In the genomic region with DNA sequence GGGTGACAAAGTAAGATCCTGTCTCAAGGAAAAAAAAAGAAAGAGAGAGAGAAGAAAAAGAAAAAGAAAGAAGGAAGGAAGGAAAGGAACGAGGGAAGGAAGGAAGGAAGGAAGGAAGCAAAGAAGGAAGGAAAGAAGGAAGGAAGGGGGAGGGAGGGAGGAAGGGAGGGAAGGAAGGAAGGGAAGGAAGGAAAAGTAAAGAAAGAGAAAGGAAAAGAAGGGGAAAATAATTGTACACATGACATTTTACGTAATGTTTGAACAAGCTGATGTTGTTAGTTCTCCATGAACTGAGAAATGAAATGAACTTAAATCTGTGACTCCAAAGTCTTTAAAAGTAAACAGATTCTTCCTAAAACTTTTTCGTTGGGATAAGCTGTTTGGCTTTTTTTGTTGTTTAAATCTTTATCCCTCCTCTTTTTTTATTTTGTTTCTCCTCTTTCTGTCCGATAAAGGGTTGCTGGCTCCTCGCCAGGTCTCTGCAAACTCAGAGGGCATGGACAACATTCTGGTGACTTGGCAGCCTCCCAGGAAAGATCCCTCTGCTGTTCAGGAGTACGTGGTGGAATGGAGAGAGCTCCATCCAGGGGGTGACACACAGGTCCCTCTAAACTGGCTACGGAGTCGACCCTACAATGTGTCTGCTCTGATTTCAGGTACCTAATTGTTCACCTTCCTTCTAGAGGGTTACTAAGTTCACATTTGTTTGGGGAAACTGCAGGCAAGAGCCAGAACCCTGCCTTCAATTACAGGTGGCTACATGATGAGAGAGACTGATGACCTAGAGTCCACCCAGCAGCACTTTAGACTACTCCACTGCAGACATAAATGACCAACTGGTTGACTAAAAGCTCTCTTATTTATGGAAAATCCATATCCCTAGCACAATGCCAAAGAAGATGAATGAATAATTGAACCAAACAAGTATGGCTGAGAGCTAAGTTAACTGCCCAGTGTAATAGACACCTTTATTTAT, we compare ENCODE assay signal across 1 cellular context.
TF ChIP-seq lines count a peak whose summit lies in the region.

No MANE protein-coding gene starts in this region.

TF ChIP-seq in HEK293, 187 proteins besides CTCF, POLR2A, EP300 and RAD21 (continued from another document and continues in another):
- TF ChIP-seq ZNF239 (tag by site-specific recombination; IDR thresholded peaks at IDR 0.05) (no peak), MEIS1 (CRISPR knock-in tag; IDR thresholded peaks at IDR 0.05; ENCODE audit: borderline replicate concordance) (no peak), ZNF660 (tag by site-specific recombination; IDR thresholded peaks at IDR 0.05) (peak; percentile 51; the same call in 1 of the 2 replicates), ZBTB1 (tag by site-specific recombination; IDR thresholded peaks at IDR 0.05) (no peak), ZNF791 (tag by site-specific recombination; IDR thresholded peaks at IDR 0.05) (peak; percentile 24; the same call in 1 of the 2 replicates), ZNF404 (tag by site-specific recombination; IDR thresholded peaks at IDR 0.05) (no peak), GLIS2 (tag by site-specific recombination; IDR thresholded peaks at IDR 0.05) (peak; percentile 32; the same call in 1 of the 2 replicates), ZBTB20 (tag by site-specific recombination; IDR thresholded peaks at IDR 0.05) (0 out of 2 replicates have a peak, but pooled peaks have one; percentile 13), ZNF335 (tag by site-specific recombination; conservative IDR thresholded peaks at IDR 0.05) (no peak), ZBTB17 (tag by site-specific recombination; IDR thresholded peaks at IDR 0.05) (peak; percentile 24), ZFP69B (tag by site-specific recombination; IDR thresholded peaks at IDR 0.05) (peak; percentile 61; the same call in 1 of the 2 replicates), SCRT2 (tag by site-specific recombination; IDR thresholded peaks at IDR 0.05) (0 out of 2 replicates have a peak, but pooled peaks have one; percentile 36), ZNF747 (tag by site-specific recombination; IDR thresholded peaks at IDR 0.05) (no peak), ZNF398 (tag by site-specific recombination; IDR thresholded peaks at IDR 0.05) (no peak), ZNF155 (tag by site-specific recombination; IDR thresholded peaks at IDR 0.05) (no peak), SETDB1 (IDR thresholded peaks at IDR 0.05; ENCODE audit: insufficient read length, low read length) (no peak), ZNF184 (tag by site-specific recombination; IDR thresholded peaks at IDR 0.05) (no peak), KLF1 (tag by site-specific recombination; IDR thresholded peaks at IDR 0.05) (no peak), ZNF645 (tag by site-specific recombination; IDR thresholded peaks at IDR 0.05) (0 out of 2 replicates have a peak, but pooled peaks have one; percentile 46), ZNF311 (tag by site-specific recombination; IDR thresholded peaks at IDR 0.05; ENCODE audit: borderline replicate concordance) (no peak), EGR2 (tag by site-specific recombination; IDR thresholded peaks at IDR 0.05; ENCODE audit: low read depth) (no peak), YY2 (tag by site-specific recombination; IDR thresholded peaks at IDR 0.05) (no peak), ZBTB21 (tag by site-specific recombination; IDR thresholded peaks at IDR 0.05) (no peak), ZNF221 (tag by site-specific recombination; IDR thresholded peaks at IDR 0.05; ENCODE audit: borderline replicate concordance) (no peak), ZNF18 (tag by site-specific recombination; IDR thresholded peaks at IDR 0.05) (no peak), ZNF777 (tag by site-specific recombination; IDR thresholded peaks at IDR 0.05; ENCODE audit: borderline replicate concordance) (peak; percentile 22; the same call in 1 of the 2 replicates), GLIS1 (tag by site-specific recombination; IDR thresholded peaks at IDR 0.05) (peak; percentile 38; the same call in 1 of the 2 replicates), SP2 (tag by site-specific recombination; IDR thresholded peaks at IDR 0.05) (no peak), ZNF692 (tag by site-specific recombination; IDR thresholded peaks at IDR 0.05) (no peak), ZEB2 (tag by site-specific recombination; IDR thresholded peaks at IDR 0.05) (no peak), WT1 (tag by site-specific recombination; IDR thresholded peaks at IDR 0.05) (no peak), OSR2 (tag by site-specific recombination; IDR thresholded peaks at IDR 0.05) (no peak), ZNF626 (tag by site-specific recombination; IDR thresholded peaks at IDR 0.05) (no peak), ZNF169 (tag by site-specific recombination; IDR thresholded peaks at IDR 0.05) (no peak)
- TF ChIP-seq, protein P1, sequence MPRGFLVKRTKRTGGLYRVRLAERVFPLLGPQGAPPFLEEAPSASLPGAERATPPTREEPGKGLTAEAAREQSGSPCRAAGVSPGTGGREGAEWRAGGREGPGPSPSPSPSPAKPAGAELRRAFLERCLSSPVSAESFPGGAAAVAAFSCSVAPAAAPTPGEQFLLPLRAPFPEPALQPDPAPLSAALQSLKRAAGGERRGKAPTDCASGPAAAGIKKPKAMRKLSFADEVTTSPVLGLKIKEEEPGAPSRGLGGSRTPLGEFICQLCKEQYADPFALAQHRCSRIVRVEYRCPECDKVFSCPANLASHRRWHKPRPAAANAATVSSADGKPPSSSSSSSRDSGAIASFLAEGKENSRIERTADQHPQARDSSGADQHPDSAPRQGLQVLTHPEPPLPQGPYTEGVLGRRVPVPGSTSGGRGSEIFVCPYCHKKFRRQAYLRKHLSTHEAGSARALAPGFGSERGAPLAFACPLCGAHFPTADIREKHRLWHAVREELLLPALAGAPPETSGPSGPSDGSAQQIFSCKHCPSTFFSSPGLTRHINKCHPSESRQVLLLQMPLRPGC (tag by site-specific recombination; IDR thresholded peaks at IDR 0.05): no peak
- TF ChIP-seq, protein P2, sequence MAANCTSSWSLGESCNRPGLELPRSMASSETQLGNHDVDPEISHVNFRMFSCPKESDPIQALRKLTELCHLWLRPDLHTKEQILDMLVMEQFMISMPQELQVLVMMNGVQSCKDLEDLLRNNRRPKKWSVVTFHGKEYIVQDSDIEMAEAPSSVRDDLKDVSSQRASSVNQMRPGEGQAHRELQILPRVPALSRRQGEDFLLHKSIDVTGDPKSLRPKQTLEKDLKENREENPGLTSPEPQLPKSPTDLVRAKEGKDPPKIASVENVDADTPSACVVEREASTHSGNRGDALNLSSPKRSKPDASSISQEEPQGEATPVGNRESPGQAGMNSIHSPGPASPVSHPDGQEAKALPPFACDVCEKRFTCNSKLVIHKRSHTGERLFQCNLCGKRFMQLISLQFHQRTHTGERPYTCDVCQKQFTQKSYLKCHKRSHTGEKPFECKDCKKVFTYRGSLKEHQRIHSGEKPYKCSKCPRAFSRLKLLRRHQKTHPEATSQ (tag by site-specific recombination; IDR thresholded peaks at IDR 0.05): no peak
- TF ChIP-seq, protein P3, sequence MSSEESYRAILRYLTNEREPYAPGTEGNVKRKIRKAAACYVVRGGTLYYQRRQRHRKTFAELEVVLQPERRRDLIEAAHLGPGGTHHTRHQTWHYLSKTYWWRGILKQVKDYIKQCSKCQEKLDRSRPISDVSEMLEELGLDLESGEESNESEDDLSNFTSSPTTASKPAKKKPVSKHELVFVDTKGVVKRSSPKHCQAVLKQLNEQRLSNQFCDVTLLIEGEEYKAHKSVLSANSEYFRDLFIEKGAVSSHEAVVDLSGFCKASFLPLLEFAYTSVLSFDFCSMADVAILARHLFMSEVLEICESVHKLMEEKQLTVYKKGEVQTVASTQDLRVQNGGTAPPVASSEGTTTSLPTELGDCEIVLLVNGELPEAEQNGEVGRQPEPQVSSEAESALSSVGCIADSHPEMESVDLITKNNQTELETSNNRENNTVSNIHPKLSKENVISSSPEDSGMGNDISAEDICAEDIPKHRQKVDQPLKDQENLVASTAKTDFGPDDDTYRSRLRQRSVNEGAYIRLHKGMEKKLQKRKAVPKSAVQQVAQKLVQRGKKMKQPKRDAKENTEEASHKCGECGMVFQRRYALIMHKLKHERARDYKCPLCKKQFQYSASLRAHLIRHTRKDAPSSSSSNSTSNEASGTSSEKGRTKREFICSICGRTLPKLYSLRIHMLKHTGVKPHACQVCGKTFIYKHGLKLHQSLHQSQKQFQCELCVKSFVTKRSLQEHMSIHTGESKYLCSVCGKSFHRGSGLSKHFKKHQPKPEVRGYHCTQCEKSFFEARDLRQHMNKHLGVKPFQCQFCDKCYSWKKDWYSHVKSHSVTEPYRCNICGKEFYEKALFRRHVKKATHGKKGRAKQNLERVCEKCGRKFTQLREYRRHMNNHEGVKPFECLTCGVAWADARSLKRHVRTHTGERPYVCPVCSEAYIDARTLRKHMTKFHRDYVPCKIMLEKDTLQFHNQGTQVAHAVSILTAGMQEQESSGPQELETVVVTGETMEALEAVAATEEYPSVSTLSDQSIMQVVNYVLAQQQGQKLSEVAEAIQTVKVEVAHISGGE (tag by site-specific recombination; conservative IDR thresholded peaks at IDR 0.05; ENCODE audit: low read depth): no peak
- TF ChIP-seq, protein P4, sequence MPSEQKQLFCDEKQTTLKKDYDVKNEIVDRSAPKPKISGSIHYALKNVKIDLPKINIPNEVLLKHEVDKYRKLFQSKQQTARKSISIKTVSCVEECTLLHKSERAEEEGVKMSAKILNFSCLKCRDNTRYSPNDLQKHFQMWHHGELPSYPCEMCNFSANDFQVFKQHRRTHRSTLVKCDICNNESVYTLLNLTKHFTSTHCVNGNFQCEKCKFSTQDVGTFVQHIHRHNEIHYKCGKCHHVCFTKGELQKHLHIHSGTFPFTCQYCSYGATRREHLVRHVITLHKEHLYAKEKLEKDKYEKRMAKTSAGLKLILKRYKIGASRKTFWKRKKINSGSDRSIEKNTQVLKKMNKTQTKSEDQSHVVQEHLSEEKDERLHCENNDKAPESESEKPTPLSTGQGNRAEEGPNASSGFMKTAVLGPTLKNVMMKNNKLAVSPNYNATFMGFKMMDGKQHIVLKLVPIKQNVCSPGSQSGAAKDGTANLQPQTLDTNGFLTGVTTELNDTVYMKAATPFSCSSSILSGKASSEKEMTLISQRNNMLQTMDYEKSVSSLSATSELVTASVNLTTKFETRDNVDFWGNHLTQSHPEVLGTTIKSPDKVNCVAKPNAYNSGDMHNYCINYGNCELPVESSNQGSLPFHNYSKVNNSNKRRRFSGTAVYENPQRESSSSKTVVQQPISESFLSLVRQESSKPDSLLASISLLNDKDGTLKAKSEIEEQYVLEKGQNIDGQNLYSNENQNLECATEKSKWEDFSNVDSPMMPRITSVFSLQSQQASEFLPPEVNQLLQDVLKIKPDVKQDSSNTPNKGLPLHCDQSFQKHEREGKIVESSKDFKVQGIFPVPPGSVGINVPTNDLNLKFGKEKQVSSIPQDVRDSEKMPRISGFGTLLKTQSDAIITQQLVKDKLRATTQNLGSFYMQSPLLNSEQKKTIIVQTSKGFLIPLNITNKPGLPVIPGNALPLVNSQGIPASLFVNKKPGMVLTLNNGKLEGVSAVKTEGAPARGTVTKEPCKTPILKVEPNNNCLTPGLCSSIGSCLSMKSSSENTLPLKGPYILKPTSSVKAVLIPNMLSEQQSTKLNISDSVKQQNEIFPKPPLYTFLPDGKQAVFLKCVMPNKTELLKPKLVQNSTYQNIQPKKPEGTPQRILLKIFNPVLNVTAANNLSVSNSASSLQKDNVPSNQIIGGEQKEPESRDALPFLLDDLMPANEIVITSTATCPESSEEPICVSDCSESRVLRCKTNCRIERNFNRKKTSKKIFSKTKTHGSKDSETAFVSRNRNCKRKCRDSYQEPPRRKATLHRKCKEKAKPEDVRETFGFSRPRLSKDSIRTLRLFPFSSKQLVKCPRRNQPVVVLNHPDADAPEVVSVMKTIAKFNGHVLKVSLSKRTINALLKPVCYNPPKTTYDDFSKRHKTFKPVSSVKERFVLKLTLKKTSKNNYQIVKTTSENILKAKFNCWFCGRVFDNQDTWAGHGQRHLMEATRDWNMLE (tag by site-specific recombination; conservative IDR thresholded peaks at IDR 0.05; ENCODE audit: low read depth): no peak
